In genomic region chr1:43979528-43980254, GRCh38 we compare ENCODE assay signal across 7 cellular contexts. TPM values are rescaled to one million over a fixed set of nuclear protein-coding genes. Genes with fewer than 3 reads are reported as not detected.
DNase-seq lines count a peak whose midpoint lies in the region; ATAC-seq and TF ChIP-seq lines count a peak whose summit lies in the region.

No MANE protein-coding gene starts in this region.

- TF ChIP-seq POLR2A in esophagus squamous epithelium (IDR thresholded peaks at IDR 0.05): no peak

- peaks cover 12 to 58% (median 15%) of the 10 kb centered on the region in 3 donors for H3K36me3 ChIP-seq in esophagus squamous epithelium

- peaks cover 3% of the 10 kb centered on the region for H3K27me3 Mint-ChIP-seq in IgD-negative memory B cell
- no peaks in the 10 kb centered on the region for H3K27me3 Mint-ChIP-seq in activated CD4-positive, alpha-beta T cell treated with anti-CD3 and anti-CD28 coated beads, Interleukin-2, amount 10 ng/mL, durations not matched to agents 24 days and 14 days
- no peaks in the 10 kb centered on the region for H3K27me3 Mint-ChIP-seq in nephron (ENCODE audit: low read depth)

- ATAC-seq in GM18502 (IDR thresholded peaks at IDR 0.05; ENCODE audit: poor library complexity, unreplicated experiment): no peak

- peak overlapping the region in 2 of 3 donors; percentile 36 to 49 for H3K27ac Mint-ChIP-seq in IgD-negative memory B cell
- peak overlapping the region; percentile 90 for H3K27ac Mint-ChIP-seq in activated CD4-positive, alpha-beta T cell treated with anti-CD3 and anti-CD28 coated beads, Interleukin-2, amount 10 ng/mL, durations not matched to agents 24 days and 14 days
- peak overlapping the region in 2 of 3 experiments; percentile 72 to 75 for H3K27ac Mint-ChIP-seq in nephron

- H3K9me3 ChIP-seq in esophagus squamous epithelium: no peaks in the 10 kb centered on the region

- peaks cover 9% of the 10 kb centered on the region for H3K36me3 Mint-ChIP-seq in IgD-negative memory B cell
- H3K36me3 Mint-ChIP-seq in activated CD4-positive, alpha-beta T cell treated with anti-CD3 and anti-CD28 coated beads, Interleukin-2, amount 10 ng/mL, durations not matched to agents 24 days and 14 days (ENCODE audit: low read depth): peaks cover 43% of the 10 kb centered on the region
- peaks cover 38% of the 10 kb centered on the region for H3K36me3 Mint-ChIP-seq in nephron (ENCODE audit: low read depth)

- DNase-seq in G401 (ENCODE audit: low spot score) (peak; percentile 23), esophagus squamous epithelium (lab: John Stamatoyannopoulos, UW) (no peak), NCI-H1694 treated with DMSO at 0.1 percent for 48 hours (lab: John Stamatoyannopoulos, UW) (no peak)
- DNase-seq in activated CD4-positive, alpha-beta T cell treated with anti-CD3 and anti-CD28 coated beads, Interleukin-2, amount 10 ng/mL, durations not matched to agents 24 days and 14 days: peak; percentile 78

- peak overlapping the region; percentile 47 to 84 (median 80) for H3K27ac ChIP-seq in esophagus squamous epithelium

- WGBS in esophagus squamous epithelium, 2 donors: 11% methylated on average over 1 to 7 of the region's 45 CpGs

- in situ Hi-C loops in G401 (cut with HindIII; ENCODE audit: low sequenced_read_pairs): loop anchor here (10.0 kb wide), 1 partner anchor 65 kb away; no protein-coding TSS in a partner anchor

- no peaks in the 10 kb centered on the region for H3K27me3 ChIP-seq in esophagus squamous epithelium

- H3K4me3 Mint-ChIP-seq in IgD-negative memory B cell (peak overlapping the region; percentile 34 to 97 (median 88)), nephron (peak overlapping the region; percentile 89 to 93 (median 93))
- H3K4me3 Mint-ChIP-seq in activated CD4-positive, alpha-beta T cell treated with anti-CD3 and anti-CD28 coated beads, Interleukin-2, amount 10 ng/mL, durations not matched to agents 24 days and 14 days: peak overlapping the region; percentile 93

- peaks cover 43 to 66% (median 47%) of the 10 kb centered on the region in 3 donors for H3K4me1 ChIP-seq in esophagus squamous epithelium

- TF ChIP-seq CTCF in esophagus squamous epithelium (IDR thresholded peaks at IDR 0.05): no peak
- no peak for TF ChIP-seq CTCF in nephron (IDR thresholded peaks at IDR 0.05; ENCODE audit: unreplicated experiment in 3 of 3)

- H3K4me1 Mint-ChIP-seq in IgD-negative memory B cell: peaks cover 14 to 37% (median 24%) of the 10 kb centered on the region in 3 donors
- peaks cover 40% of the 10 kb centered on the region for H3K4me1 Mint-ChIP-seq in activated CD4-positive, alpha-beta T cell treated with anti-CD3 and anti-CD28 coated beads, Interleukin-2, amount 10 ng/mL, durations not matched to agents 24 days and 14 days
- peaks cover 52% of the 10 kb centered on the region for H3K4me1 Mint-ChIP-seq in nephron

- intact Hi-C loops in activated CD4-positive, alpha-beta T cell treated with anti-CD3 and anti-CD28 coated beads, Interleukin-2, amount 10 ng/mL, durations not matched to agents 24 days and 14 days (cut with micrococcal nuclease): loop anchor here (10.0 kb wide), 1 partner anchor 615 kb away; the partner anchor contains the start of gene ELOVL1
- intact Hi-C loops in esophagus squamous epithelium (cut with DNase I): no loop called here

- peak overlapping the region; percentile 61 to 94 (median 74) for H3K4me3 ChIP-seq in esophagus squamous epithelium

- H3K9me3 Mint-ChIP-seq in IgD-negative memory B cell (no peaks in the 10 kb centered on the region), nephron (no peaks in the 10 kb centered on the region)
- no peaks in the 10 kb centered on the region for H3K9me3 Mint-ChIP-seq in activated CD4-positive, alpha-beta T cell treated with anti-CD3 and anti-CD28 coated beads, Interleukin-2, amount 10 ng/mL, durations not matched to agents 24 days and 14 days

RNA-seq across cellular contexts. Expression of gene B4GALT2, which starts 0.7 kb away (rescaled TPM):
- total RNA-seq in G401 (2014; rRNA removed; shearing (Covaris generic)): 38.9 and 56.4 TPM in 2 replicates
- 1.0 TPM for polyA plus RNA-seq in IgD-negative memory B cell
- 59.7 TPM in 2 replicates for total RNA-seq in activated CD4-positive, alpha-beta T cell treated with anti-CD3 and anti-CD28 coated beads, Interleukin-2, amount 10 ng/mL, durations not matched to agents 24 days and 14 days
- 10 to 100 TPM; 38.9 to 59.3 (median 48.3) TPM for total RNA-seq in esophagus squamous epithelium

RNA-seq across cellular contexts. Expression of gene ATP6V0B, which starts 4.9 kb away (rescaled TPM):
- total RNA-seq in G401 (2014; rRNA removed; shearing (Covaris generic)): 133 and 183 TPM in 2 replicates
- 261 TPM for polyA plus RNA-seq in IgD-negative memory B cell
- 181 and 182 TPM in 2 replicates for total RNA-seq in activated CD4-positive, alpha-beta T cell treated with anti-CD3 and anti-CD28 coated beads, Interleukin-2, amount 10 ng/mL, durations not matched to agents 24 days and 14 days
- 100 to 1,000 TPM in 3 of 4 donors, 10 to 100 TPM in 1; 70.1 to 169 (median 135) TPM for total RNA-seq in esophagus squamous epithelium

RNA-seq across cellular contexts. Expression of gene DPH2, which starts 9.9 kb away (rescaled TPM):
- total RNA-seq in G401 (2014; rRNA removed; shearing (Covaris generic)): 43.0 and 47.6 TPM in 2 replicates
- 38.4 TPM for polyA plus RNA-seq in IgD-negative memory B cell
- 71.0 and 71.8 TPM in 2 replicates for total RNA-seq in activated CD4-positive, alpha-beta T cell treated with anti-CD3 and anti-CD28 coated beads, Interleukin-2, amount 10 ng/mL, durations not matched to agents 24 days and 14 days
- total RNA-seq in esophagus squamous epithelium: 10 to 100 TPM; 14.0 to 34.6 (median 27.7) TPM

RNA-seq across cellular contexts. Expression of gene CCDC24, which starts 11.7 kb away (rescaled TPM):
- 2.2 and 8.1 TPM in 2 replicates for total RNA-seq in G401 (2014; rRNA removed; shearing (Covaris generic))
- polyA plus RNA-seq in IgD-negative memory B cell: 5.3 TPM
- total RNA-seq in activated CD4-positive, alpha-beta T cell treated with anti-CD3 and anti-CD28 coated beads, Interleukin-2, amount 10 ng/mL, durations not matched to agents 24 days and 14 days: 3.0 and 4.3 TPM in 2 replicates
- 1 to 10 TPM; 3.0 to 7.3 (median 4.7) TPM for total RNA-seq in esophagus squamous epithelium

RNA-seq across cellular contexts. Expression of gene IPO13, which starts 32.9 kb away (rescaled TPM):
- total RNA-seq in G401 (2014; rRNA removed; shearing (Covaris generic)): 15.9 and 22.6 TPM in 2 replicates
- 14.9 TPM for polyA plus RNA-seq in IgD-negative memory B cell
- 26.3 and 26.6 TPM in 2 replicates for total RNA-seq in activated CD4-positive, alpha-beta T cell treated with anti-CD3 and anti-CD28 coated beads, Interleukin-2, amount 10 ng/mL, durations not matched to agents 24 days and 14 days
- 10 to 100 TPM; 19.3 to 32.4 (median 20.5) TPM for total RNA-seq in esophagus squamous epithelium

Comparison
In these comparisons a context has a peak if more than half of its experiments do, and no peak if none do; other contexts are left out.
1. DNase-seq: peak in G401 (single experiment) and activated CD4-positive, alpha-beta T cell treated with anti-CD3 and anti-CD28 coated beads, Interleukin-2, amount 10 ng/mL, durations not matched to agents 24 days and 14 days (single experiment); none in esophagus squamous epithelium (single experiment) and NCI-H1694 treated with DMSO at 0.1 percent for 48 hours (single experiment).
2. Peak in every context shown above with its lines, with median percentiles within 50 percentile points of each other: H3K27ac Mint-ChIP-seq and H3K4me3 Mint-ChIP-seq.